8 cellular contexts compared by ENCODE assay signal in the genomic region with DNA sequence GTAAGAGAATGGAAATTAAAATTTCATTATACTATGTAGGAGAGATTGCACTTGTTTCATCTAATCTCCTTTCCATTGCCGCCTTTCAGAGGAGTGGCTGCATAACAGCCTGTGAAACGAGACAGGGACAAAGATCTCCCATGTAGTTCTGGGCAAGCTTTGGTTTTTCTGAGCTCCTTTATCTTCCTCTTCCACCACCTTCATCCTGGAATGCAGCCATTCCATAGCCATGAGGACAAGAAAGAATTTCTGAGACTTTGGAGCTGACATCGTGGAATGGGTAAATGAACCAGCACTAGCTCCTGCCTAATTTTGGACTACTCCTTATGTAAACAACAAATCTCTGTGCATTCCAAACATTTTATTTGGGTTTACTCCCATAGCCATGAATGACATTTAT.
"Had no signal": no experiment of that assay in that cellular context is flagged by ENCODE, and none has a peak within 500 bp of the region (broad histone marks: within the 10 kb centered on the region; RNA-seq: fewer than 3 reads in every experiment).

No MANE protein-coding gene starts in this region.

- H3K36me3 ChIP-seq: HAP-1 had no signal

- H2AFZ ChIP-seq: GM23338 had no signal

- DNase-seq: H7, HFFc6, IMR-90, KG1 had no signal

- H3K9me3 ChIP-seq: HAP-1 had no signal

- H3K4me2 ChIP-seq: GM23338 had no signal

- H3K4me3 ChIP-seq: GM23338, HAP-1, K562 had no signal

- ATAC-seq: GM23338, HCT116, K562 had no signal
